2 cellular contexts compared by ENCODE assay signal in the genomic region with DNA sequence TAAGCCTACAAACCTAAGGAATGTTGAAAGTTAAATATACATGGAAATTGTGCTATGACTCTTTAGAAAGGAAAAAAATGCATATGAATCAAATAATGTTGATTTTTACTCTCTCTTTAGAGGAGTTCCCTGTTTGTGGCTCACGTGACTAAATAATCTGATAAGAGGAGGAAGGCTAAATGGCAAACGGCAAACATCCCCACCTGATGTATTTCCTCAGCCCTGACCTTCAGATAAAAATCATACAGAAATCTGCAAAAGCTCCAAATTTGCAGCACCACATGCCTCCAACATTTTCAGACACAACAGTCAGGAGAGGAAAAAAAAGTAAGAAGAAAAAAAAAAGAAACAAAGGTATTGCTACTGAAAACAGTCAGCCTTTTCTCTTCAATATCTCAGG.
TF ChIP-seq lines count a peak whose summit lies in the region.

No MANE protein-coding gene starts in this region.

TF ChIP-seq in SK-N-SH treated with all-trans-retinoic acid at 6 μM for 48 hours, 23 proteins besides CTCF, POLR2A, EP300 and RAD21 (continued from another document):
- TF ChIP-seq, protein P1, sequence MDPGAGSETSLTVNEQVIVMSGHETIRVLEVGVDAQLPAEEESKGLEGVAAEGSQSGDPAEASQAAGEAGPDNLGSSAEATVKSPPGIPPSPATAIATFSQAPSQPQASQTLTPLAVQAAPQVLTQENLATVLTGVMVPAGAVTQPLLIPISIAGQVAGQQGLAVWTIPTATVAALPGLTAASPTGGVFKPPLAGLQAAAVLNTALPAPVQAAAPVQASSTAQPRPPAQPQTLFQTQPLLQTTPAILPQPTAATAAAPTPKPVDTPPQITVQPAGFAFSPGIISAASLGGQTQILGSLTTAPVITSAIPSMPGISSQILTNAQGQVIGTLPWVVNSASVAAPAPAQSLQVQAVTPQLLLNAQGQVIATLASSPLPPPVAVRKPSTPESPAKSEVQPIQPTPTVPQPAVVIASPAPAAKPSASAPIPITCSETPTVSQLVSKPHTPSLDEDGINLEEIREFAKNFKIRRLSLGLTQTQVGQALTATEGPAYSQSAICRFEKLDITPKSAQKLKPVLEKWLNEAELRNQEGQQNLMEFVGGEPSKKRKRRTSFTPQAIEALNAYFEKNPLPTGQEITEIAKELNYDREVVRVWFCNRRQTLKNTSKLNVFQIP (CRISPR knock-in tag; IDR thresholded peaks at IDR 0.05; ENCODE audit: borderline replicate concordance, low read depth) = no peak
- TF ChIP-seq ESRRG (CRISPR knock-in tag; IDR thresholded peaks at IDR 0.05) (no peak), ZNF70 (CRISPR knock-in tag; IDR thresholded peaks at IDR 0.05) (no peak)
- TF ChIP-seq, protein P2, sequence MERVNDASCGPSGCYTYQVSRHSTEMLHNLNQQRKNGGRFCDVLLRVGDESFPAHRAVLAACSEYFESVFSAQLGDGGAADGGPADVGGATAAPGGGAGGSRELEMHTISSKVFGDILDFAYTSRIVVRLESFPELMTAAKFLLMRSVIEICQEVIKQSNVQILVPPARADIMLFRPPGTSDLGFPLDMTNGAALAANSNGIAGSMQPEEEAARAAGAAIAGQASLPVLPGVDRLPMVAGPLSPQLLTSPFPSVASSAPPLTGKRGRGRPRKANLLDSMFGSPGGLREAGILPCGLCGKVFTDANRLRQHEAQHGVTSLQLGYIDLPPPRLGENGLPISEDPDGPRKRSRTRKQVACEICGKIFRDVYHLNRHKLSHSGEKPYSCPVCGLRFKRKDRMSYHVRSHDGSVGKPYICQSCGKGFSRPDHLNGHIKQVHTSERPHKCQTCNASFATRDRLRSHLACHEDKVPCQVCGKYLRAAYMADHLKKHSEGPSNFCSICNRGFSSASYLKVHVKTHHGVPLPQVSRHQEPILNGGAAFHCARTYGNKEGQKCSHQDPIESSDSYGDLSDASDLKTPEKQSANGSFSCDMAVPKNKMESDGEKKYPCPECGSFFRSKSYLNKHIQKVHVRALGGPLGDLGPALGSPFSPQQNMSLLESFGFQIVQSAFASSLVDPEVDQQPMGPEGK (CRISPR knock-in tag; IDR thresholded peaks at IDR 0.05; ENCODE audit: borderline replicate concordance) = no peak
TF ChIP-seq in SK-N-SH treated with all-trans-retinoic acid at 6 μM for 48 hours: peak in this region for 0.

TF ChIP-seq in neural cell, 6 proteins besides CTCF, POLR2A, EP300 and RAD21 (continued from another document):
- TF ChIP-seq, protein P3, sequence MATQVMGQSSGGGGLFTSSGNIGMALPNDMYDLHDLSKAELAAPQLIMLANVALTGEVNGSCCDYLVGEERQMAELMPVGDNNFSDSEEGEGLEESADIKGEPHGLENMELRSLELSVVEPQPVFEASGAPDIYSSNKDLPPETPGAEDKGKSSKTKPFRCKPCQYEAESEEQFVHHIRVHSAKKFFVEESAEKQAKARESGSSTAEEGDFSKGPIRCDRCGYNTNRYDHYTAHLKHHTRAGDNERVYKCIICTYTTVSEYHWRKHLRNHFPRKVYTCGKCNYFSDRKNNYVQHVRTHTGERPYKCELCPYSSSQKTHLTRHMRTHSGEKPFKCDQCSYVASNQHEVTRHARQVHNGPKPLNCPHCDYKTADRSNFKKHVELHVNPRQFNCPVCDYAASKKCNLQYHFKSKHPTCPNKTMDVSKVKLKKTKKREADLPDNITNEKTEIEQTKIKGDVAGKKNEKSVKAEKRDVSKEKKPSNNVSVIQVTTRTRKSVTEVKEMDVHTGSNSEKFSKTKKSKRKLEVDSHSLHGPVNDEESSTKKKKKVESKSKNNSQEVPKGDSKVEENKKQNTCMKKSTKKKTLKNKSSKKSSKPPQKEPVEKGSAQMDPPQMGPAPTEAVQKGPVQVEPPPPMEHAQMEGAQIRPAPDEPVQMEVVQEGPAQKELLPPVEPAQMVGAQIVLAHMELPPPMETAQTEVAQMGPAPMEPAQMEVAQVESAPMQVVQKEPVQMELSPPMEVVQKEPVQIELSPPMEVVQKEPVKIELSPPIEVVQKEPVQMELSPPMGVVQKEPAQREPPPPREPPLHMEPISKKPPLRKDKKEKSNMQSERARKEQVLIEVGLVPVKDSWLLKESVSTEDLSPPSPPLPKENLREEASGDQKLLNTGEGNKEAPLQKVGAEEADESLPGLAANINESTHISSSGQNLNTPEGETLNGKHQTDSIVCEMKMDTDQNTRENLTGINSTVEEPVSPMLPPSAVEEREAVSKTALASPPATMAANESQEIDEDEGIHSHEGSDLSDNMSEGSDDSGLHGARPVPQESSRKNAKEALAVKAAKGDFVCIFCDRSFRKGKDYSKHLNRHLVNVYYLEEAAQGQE (IDR thresholded peaks at IDR 0.05; ENCODE audit: borderline replicate concordance) = no peak
